Comparison of ENCODE assay signal across 26 cellular contexts in the genomic region with DNA sequence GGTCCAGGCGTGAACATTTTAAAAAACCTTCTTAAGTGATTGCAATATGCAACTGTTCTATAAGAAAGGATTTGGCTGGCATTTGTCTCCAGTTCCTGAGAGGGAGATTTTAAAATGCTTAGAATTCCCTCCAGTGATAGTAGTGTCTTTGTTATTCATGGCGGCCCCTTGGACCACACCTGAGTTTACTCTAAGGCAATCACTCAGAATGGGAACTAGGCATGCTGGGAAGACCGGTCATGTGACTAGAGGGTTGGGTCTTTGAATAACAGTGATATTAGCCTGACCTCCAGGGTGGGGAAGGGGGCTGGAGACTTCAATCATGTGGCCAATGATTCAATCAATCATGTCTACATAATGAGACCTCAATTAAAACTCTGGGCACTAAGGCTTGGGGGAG.
"Had no signal": no experiment of that assay in that cellular context is flagged by ENCODE, and none has a peak within 500 bp of the region (broad histone marks: within the 10 kb centered on the region; RNA-seq: fewer than 3 reads in every experiment).

No MANE protein-coding gene starts in this region.

- H3K4me3 ChIP-seq: colonic mucosa, esophagus muscularis mucosa, gastroesophageal sphincter, heart left ventricle, hepatocyte, left lung, neural progenitor cell, right lobe of liver, thoracic aorta, tibial nerve, upper lobe of left lung had no signal

- DNase-seq: colonic mucosa; effector memory CD4-positive, alpha-beta T cell; foreskin keratinocyte; heart left ventricle; left cardiac atrium; left lung; mesendoderm; midbrain; naive thymus-derived CD4-positive, alpha-beta T cell; right lobe of liver; small intestine; stimulated activated CD4-positive, alpha-beta T cell treated with anti-CD3 and anti-CD28 coated beads, Interleukin-15, amount 100 ng/mL, for 24 hours; stimulated activated CD4-positive, alpha-beta T cell treated with anti-CD3 and anti-CD28 coated beads, Interleukin-2, amount 100 ng/mL, for 48 hours; stimulated activated naive B cell treated with anti-CD40 and anti-IgM and Interleukin-4, amounts not matched to agents 10 μg/mL and 1 μg/mL and 100 μg/mL, for 72 hours; upper lobe of left lung had no signal

- ATAC-seq: foreskin keratinocyte; gastroesophageal sphincter; heart left ventricle; left cardiac atrium; left lung; naive thymus-derived CD4-positive, alpha-beta T cell; right lobe of liver; stimulated activated naive B cell treated with anti-CD40 and anti-IgM and Interleukin-4, amounts not matched to agents 10 μg/mL and 1 μg/mL and 100 μg/mL, for 72 hours had no signal

- H3K36me3 Mint-ChIP-seq: naive thymus-derived CD4-positive, alpha-beta T cell; neural progenitor cell; stimulated activated naive B cell treated with anti-CD40 and anti-IgM and Interleukin-4, amounts not matched to agents 10 μg/mL and 1 μg/mL and 100 μg/mL, for 72 hours had no signal

- H3K27me3 Mint-ChIP-seq: dendritic cell treated with granulocyte-macrophage colony-stimulating factor and Interleukin-4, amounts not matched to agents 40 ng/mL and 50 ng/mL, for 4 days; progenitor cell of endocrine pancreas; stimulated activated naive B cell treated with anti-CD40 and anti-IgM and Interleukin-4, amounts not matched to agents 10 μg/mL and 1 μg/mL and 100 μg/mL, for 72 hours; stimulated activated naive CD8-positive, alpha-beta T cell treated with anti-CD3 and anti-CD28 coated beads, Interleukin-15, Interleukin-2, amounts not matched to agents 100 ng/mL and 50 ng/mL, for 24 hours had no signal

- H3K9ac ChIP-seq: neural progenitor cell, parathyroid adenoma had no signal

- H3K4me1 ChIP-seq: colonic mucosa, foreskin keratinocyte, left lung, neural progenitor cell, parathyroid adenoma, right lobe of liver, upper lobe of left lung had no signal

- H3K27ac Mint-ChIP-seq: dendritic cell treated with granulocyte-macrophage colony-stimulating factor and Interleukin-4, amounts not matched to agents 40 ng/mL and 50 ng/mL, for 4 days; naive thymus-derived CD4-positive, alpha-beta T cell; nephron; neural progenitor cell; progenitor cell of endocrine pancreas; stimulated activated naive B cell treated with anti-CD40 and anti-IgM and Interleukin-4, amounts not matched to agents 10 μg/mL and 1 μg/mL and 100 μg/mL, for 72 hours; stimulated activated naive CD8-positive, alpha-beta T cell treated with anti-CD3 and anti-CD28 coated beads, Interleukin-15, Interleukin-2, amounts not matched to agents 100 ng/mL and 50 ng/mL, for 24 hours had no signal

- H3K79me2 ChIP-seq: hepatocyte, parathyroid adenoma had no signal

- H3K9me3 Mint-ChIP-seq: dendritic cell treated with granulocyte-macrophage colony-stimulating factor and Interleukin-4, amounts not matched to agents 40 ng/mL and 50 ng/mL, for 4 days; stimulated activated naive CD8-positive, alpha-beta T cell treated with anti-CD3 and anti-CD28 coated beads, Interleukin-15, Interleukin-2, amounts not matched to agents 100 ng/mL and 50 ng/mL, for 24 hours had no signal

- H3K4me1 Mint-ChIP-seq: naive thymus-derived CD4-positive, alpha-beta T cell; stimulated activated naive B cell treated with anti-CD40 and anti-IgM and Interleukin-4, amounts not matched to agents 10 μg/mL and 1 μg/mL and 100 μg/mL, for 72 hours had no signal

- H3K4me3 Mint-ChIP-seq: dendritic cell treated with granulocyte-macrophage colony-stimulating factor and Interleukin-4, amounts not matched to agents 40 ng/mL and 50 ng/mL, for 4 days; naive thymus-derived CD4-positive, alpha-beta T cell; nephron; neural progenitor cell; stimulated activated naive B cell treated with anti-CD40 and anti-IgM and Interleukin-4, amounts not matched to agents 10 μg/mL and 1 μg/mL and 100 μg/mL, for 72 hours; stimulated activated naive CD8-positive, alpha-beta T cell treated with anti-CD3 and anti-CD28 coated beads, Interleukin-15, Interleukin-2, amounts not matched to agents 100 ng/mL and 50 ng/mL, for 24 hours had no signal

- H3K27ac ChIP-seq: colonic mucosa, esophagus muscularis mucosa, foreskin keratinocyte, gastroesophageal sphincter, hepatocyte, left lung, neural progenitor cell, parathyroid adenoma, right lobe of liver, thoracic aorta, upper lobe of left lung had no signal

- H3K9me3 ChIP-seq: colonic mucosa, esophagus muscularis mucosa, gastroesophageal sphincter, left lung, right lobe of liver, thoracic aorta, tibial nerve, upper lobe of left lung had no signal

- H2AFZ ChIP-seq: hepatocyte, neural progenitor cell, parathyroid adenoma had no signal

- H3K36me3 ChIP-seq: colonic mucosa, esophagus muscularis mucosa, gastroesophageal sphincter, heart left ventricle, left lung, neural progenitor cell, right lobe of liver, thoracic aorta, tibial nerve, upper lobe of left lung had no signal

- H3K27me3 ChIP-seq: colonic mucosa, esophagus muscularis mucosa, foreskin keratinocyte, gastroesophageal sphincter, heart left ventricle, hepatocyte, left lung, neural progenitor cell, right lobe of liver, tibial nerve, upper lobe of left lung had no signal

- H3K4me2 ChIP-seq: hepatocyte, neural progenitor cell had no signal
